16 cellular contexts compared by ENCODE assay signal in the genomic region with DNA sequence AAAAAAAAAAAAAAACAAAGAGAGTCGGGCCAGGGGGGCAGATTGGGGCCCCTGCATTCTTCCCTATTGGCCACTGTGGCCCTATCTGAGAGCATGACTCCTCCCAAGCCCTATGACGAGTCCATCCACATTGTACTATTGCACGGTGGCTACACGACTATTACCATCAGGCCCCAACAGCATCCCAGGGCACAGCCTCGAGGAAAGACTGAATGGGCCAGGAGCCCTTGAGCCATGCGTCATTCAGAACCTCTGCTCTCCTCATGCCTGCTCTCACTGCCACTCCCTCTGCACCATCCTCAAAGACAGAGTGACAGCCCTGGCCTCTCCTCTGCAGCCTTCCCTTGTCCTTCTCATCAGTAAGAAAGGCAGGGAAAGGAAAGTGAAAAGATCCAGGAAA. TPM values are rescaled to one million over a fixed set of nuclear protein-coding genes. Genes with fewer than 3 reads are reported as not detected.
"Had no signal": no experiment of that assay in that cellular context is flagged by ENCODE, and none has a peak within 500 bp of the region (broad histone marks: within the 10 kb centered on the region; RNA-seq: fewer than 3 reads in every experiment).

No MANE protein-coding gene starts in this region.

- H3K9me3 Mint-ChIP-seq: activated CD8-positive, alpha-beta T cell treated with anti-CD3 and anti-CD28 coated beads for 36 hours; natural killer cell had no signal

- H3K4me1 Mint-ChIP-seq: natural killer cell had no signal

- H3K4me1 ChIP-seq: SJSA1 had no signal

- H3K27me3 ChIP-seq: esophagus muscularis mucosa, SJSA1 had no signal

- ATAC-seq: activated CD8-positive, alpha-beta T cell treated with anti-CD3 and anti-CD28 coated beads for 36 hours; natural killer cell had no signal

- H3K4me3 Mint-ChIP-seq: activated CD8-positive, alpha-beta T cell treated with anti-CD3 and anti-CD28 coated beads for 36 hours; activated naive CD8-positive, alpha-beta T cell; natural killer cell had no signal

- H3K4me3 ChIP-seq: esophagus muscularis mucosa, SJSA1 had no signal

- H3K27ac ChIP-seq: esophagus muscularis mucosa, SJSA1 had no signal

- DNase-seq: activated CD8-positive, alpha-beta T cell treated with anti-CD3 and anti-CD28 coated beads for 36 hours; activated T-cell treated with anti-CD3 and anti-CD28 coated beads for 4 hours; anterior cingulate cortex; foreskin fibroblast; glutamatergic neuron; occipital lobe; stimulated activated CD4-positive, alpha-beta T cell treated with anti-CD3 and anti-CD28 coated beads, Interleukin-2, amount 100 ng/mL, for 48 hours; stimulated activated naive CD4-positive, alpha-beta T cell treated with Interleukin-2 at 50 U/mL for 16 hours; SW 1271; T-helper 9 cell had no signal

- H3K36me3 Mint-ChIP-seq: activated naive CD8-positive, alpha-beta T cell; natural killer cell had no signal

- H3K27me3 Mint-ChIP-seq: activated CD8-positive, alpha-beta T cell treated with anti-CD3 and anti-CD28 coated beads for 36 hours; activated naive CD8-positive, alpha-beta T cell had no signal

- H3K9me3 ChIP-seq: esophagus muscularis mucosa, SJSA1 had no signal

- H3K27ac Mint-ChIP-seq: activated CD8-positive, alpha-beta T cell treated with anti-CD3 and anti-CD28 coated beads for 36 hours; activated naive CD8-positive, alpha-beta T cell; natural killer cell had no signal

RNA-seq across cellular contexts. Expression of gene ORM1, which starts 20.2 kb away (rescaled TPM):
- total RNA-seq: activated CD8-positive, alpha-beta T cell treated with anti-CD3 and anti-CD28 coated beads for 36 hours; cerebellum; occipital lobe; SJSA1; temporal lobe had no signal

RNA-seq across cellular contexts. Expression of gene ORM2, which starts 26.9 kb away (rescaled TPM):
- total RNA-seq: activated CD8-positive, alpha-beta T cell treated with anti-CD3 and anti-CD28 coated beads for 36 hours; cerebellum; esophagus muscularis mucosa; natural killer cell; occipital lobe; SJSA1; temporal lobe had no signal
